Comparison of ENCODE assay signal across 9 cellular contexts in the genomic region with DNA sequence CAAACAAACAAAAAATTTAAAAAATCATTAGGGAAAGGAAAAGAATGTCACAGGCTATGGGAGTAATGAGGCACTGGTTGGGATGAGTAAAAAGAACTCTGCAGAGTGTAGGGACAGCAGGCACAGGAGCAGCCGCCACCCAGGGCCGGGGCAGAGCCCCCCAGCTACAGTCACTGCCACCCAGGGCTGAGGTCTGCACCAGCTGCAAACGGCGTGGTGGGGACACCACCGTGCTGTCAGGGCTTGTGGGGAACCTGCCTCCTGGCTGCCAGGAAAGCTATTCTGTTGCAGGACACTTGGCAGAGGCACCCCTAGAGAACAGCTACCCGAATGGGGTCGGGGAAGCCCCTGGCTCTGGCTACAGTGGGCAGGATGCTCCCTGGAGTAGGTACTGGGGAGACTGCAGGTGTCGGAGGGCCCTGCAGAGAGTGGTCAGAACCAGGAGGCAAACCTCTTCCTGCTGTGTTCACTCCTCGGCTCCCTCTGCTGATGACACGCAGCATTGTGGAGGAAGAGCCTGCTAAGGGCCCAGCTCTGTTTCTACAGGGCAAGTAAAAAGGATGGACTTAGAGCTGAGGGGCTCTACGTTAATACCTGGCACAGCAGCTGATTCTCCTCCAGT. TPM values are rescaled to one million over a fixed set of nuclear protein-coding genes. Genes with fewer than 3 reads are reported as not detected.
DNase-seq lines count a peak whose midpoint lies in the region; ATAC-seq and TF ChIP-seq lines count a peak whose summit lies in the region.
"Had no signal": no experiment of that assay in that cellular context is flagged by ENCODE, and none has a peak within 500 bp of the region (broad histone marks: within the 10 kb centered on the region; RNA-seq: fewer than 3 reads in every experiment).

No MANE protein-coding gene starts in this region.

- H3K4me1 ChIP-seq in mucosa of descending colon (ENCODE audit: low read depth), result no peaks in the 10 kb centered on the region
- H3K4me1 ChIP-seq: Peyer's patch had no signal

- intact Hi-C loops in mucosa of descending colon (cut with DNase I, micrococcal nuclease), result no loop called here

- no peaks in the 10 kb centered on the region for H3K9me3 ChIP-seq in mucosa of descending colon
- H3K9me3 ChIP-seq: Peyer's patch had no signal

- peak; percentile 68 for DNase-seq in AG20443 (ENCODE audit: low spot score)
- DNase-seq in EL, result peak; percentile 41
- DNase-seq in NCI-H226, result peak; percentile 51
- DNase-seq in central memory CD8-positive, alpha-beta T cell (ENCODE audit: low spot score in 2 of 2), result no peak
- DNase-seq in mucosa of descending colon, result peak in 2 of 3 donors; percentile 53 to 59
- no peak for DNase-seq in activated CD8-positive, alpha-beta memory T cell treated with anti-CD3 and anti-CD28 coated beads, Interleukin-2, amount 50 U/mL, for 4 hours
- no peak for DNase-seq in middle frontal gyrus (ENCODE audit: extremely low spot score, low spot score)

- H3K9me3 Mint-ChIP-seq in central memory CD8-positive, alpha-beta T cell, result no peaks in the 10 kb centered on the region

- H3K4me3 ChIP-seq in mucosa of descending colon, result no peak overlapping the region
- H3K4me3 ChIP-seq: Peyer's patch had no signal

- H3K36me3 ChIP-seq in mucosa of descending colon (ENCODE audit: low read depth), result no peaks in the 10 kb centered on the region

- no peak overlapping the region for H3K4me3 Mint-ChIP-seq in central memory CD8-positive, alpha-beta T cell

- peaks cover 7% of the 10 kb centered on the region for H3K4me1 Mint-ChIP-seq in central memory CD8-positive, alpha-beta T cell

- peak overlapping the region; percentile 61 for H3K27ac Mint-ChIP-seq in central memory CD8-positive, alpha-beta T cell (ENCODE audit: low read depth)

- H3K36me3 Mint-ChIP-seq in central memory CD8-positive, alpha-beta T cell (ENCODE audit: insufficient read depth), result no peaks in the 10 kb centered on the region

- ATAC-seq in central memory CD8-positive, alpha-beta T cell (replicated peaks; ENCODE audit: extremely low read depth, poor library complexity, severe bottlenecking), result no peak
- ATAC-seq in mucosa of descending colon, result peak; percentile 83
- ATAC-seq in HG02870 (IDR thresholded peaks at IDR 0.05; ENCODE audit: unreplicated experiment), result no peak

- TF ChIP-seq CTCF in mucosa of descending colon (IDR thresholded peaks at IDR 0.05), result no peak

- H3K27me3 Mint-ChIP-seq in central memory CD8-positive, alpha-beta T cell, result no peaks in the 10 kb centered on the region

RNA-seq across cellular contexts. Expression of gene CAPN15, which starts 32.3 kb away (rescaled TPM):
- total RNA-seq in mucosa of descending colon, result 100 to 1,000 TPM in 2 of 3 donors, 10 to 100 TPM in 1; 73.5 to 110 (median 109) TPM

Comparison
In these comparisons a context has a peak if more than half of its experiments do, and no peak if none do; other contexts are left out.
1. DNase-seq: peak in AG20443 (single experiment), EL (single experiment), NCI-H226 (single experiment) and mucosa of descending colon (2 of 3); none in central memory CD8-positive, alpha-beta T cell (0 of 2), activated CD8-positive, alpha-beta memory T cell treated with anti-CD3 and anti-CD28 coated beads, Interleukin-2, amount 50 U/mL, for 4 hours (single experiment) and middle frontal gyrus (single experiment).